8 cellular contexts compared by ENCODE assay signal in genomic region chrX:136496768-136497555, GRCh38. TPM values are rescaled to one million over a fixed set of nuclear protein-coding genes. Genes with fewer than 3 reads are reported as not detected.
DNase-seq lines count a peak whose midpoint lies in the region; ATAC-seq, FAIRE-seq and TF ChIP-seq lines count a peak whose summit lies in the region.

No MANE protein-coding gene starts in this region.

- H3K27me3 ChIP-seq in Caco-2 (replicated peaks; ENCODE audit: control insufficient read depth, insufficient read depth, low read length): no peaks in the 10 kb centered on the region
- no peaks in the 10 kb centered on the region for H3K27me3 ChIP-seq in H1 (replicated peaks in 1 of 4; ENCODE audit: control insufficient read depth in 3 of 4, extremely low read depth in 1 of 4, insufficient read depth in 3 of 4, low read length in 3 of 4)
- no peaks in the 10 kb centered on the region for H3K27me3 ChIP-seq in mesendoderm (ENCODE audit: insufficient read depth, low read length, poor library complexity)

- H3K23me2 ChIP-seq in H1 (ENCODE audit: low read depth, low read length): no peaks in the 10 kb centered on the region

- H3K4ac ChIP-seq in H1 (replicated peaks; ENCODE audit: insufficient read length, low read depth, low read length): no peak overlapping the region
- no peak overlapping the region for H3K4ac ChIP-seq in mesendoderm (ENCODE audit: low read depth, low read length)

- peak overlapping the region; percentile 56 to 78 (median 68) for H3K9ac ChIP-seq in H1 (replicated peaks in 1 of 4; ENCODE audit: extremely low read depth in 1 of 4, low read depth in 3 of 4, low read length in 3 of 4)
- H3K9ac ChIP-seq in mesendoderm (ENCODE audit: low read length): peak overlapping the region; percentile 80

- H3K14ac ChIP-seq in H1 (ENCODE audit: insufficient read length): no peak overlapping the region

- H2BK5ac ChIP-seq in H1 (ENCODE audit: low read depth, low read length) (no peak overlapping the region), mesendoderm (ENCODE audit: low read length) (no peak overlapping the region)

- no peaks in the 10 kb centered on the region for H3K9me3 Mint-ChIP-seq in Caco-2 (ENCODE audit: unreplicated experiment)
- H3K9me3 Mint-ChIP-seq in activated CD8-positive, alpha-beta memory T cell treated with anti-CD3 and anti-CD28 coated beads, Interleukin-2, amount 10 ng/mL, durations not matched to agents 7 days and 5 days (ENCODE audit: low read depth): no peaks in the 10 kb centered on the region

- H3K36me3 ChIP-seq in Caco-2 (ENCODE audit: control insufficient read depth, insufficient read depth, low read length): no peaks in the 10 kb centered on the region
- H3K36me3 ChIP-seq in H1 (ENCODE audit: control insufficient read depth in 2 of 4, insufficient read depth in 4 of 4, low read length in 3 of 4): peaks cover 4 to 21% (median 7%) of the 10 kb centered on the region in 4 experiments; a peak in 7 of 8 replicates
- no peaks in the 10 kb centered on the region for H3K36me3 ChIP-seq in mesendoderm (ENCODE audit: control insufficient read depth, insufficient read depth, low read length)

- ATAC-seq in GM21381 (IDR thresholded peaks at IDR 0.05; ENCODE audit: unreplicated experiment): peak; percentile 82
- ATAC-seq in activated CD8-positive, alpha-beta memory T cell treated with anti-CD3 and anti-CD28 coated beads, Interleukin-2, amount 10 ng/mL, durations not matched to agents 7 days and 5 days: peak; percentile 83

- TF ChIP-seq EP300 in H1 (IDR thresholded peaks at IDR 0.05; ENCODE audit: borderline replicate concordance in 1 of 2, low read depth in 2 of 2, low read length in 2 of 2): no peak

- H3K27me3 Mint-ChIP-seq in Caco-2 (ENCODE audit: insufficient read depth, unreplicated experiment): no peaks in the 10 kb centered on the region
- peaks cover 9% of the 10 kb centered on the region for H3K27me3 Mint-ChIP-seq in activated CD8-positive, alpha-beta memory T cell treated with anti-CD3 and anti-CD28 coated beads, Interleukin-2, amount 10 ng/mL, durations not matched to agents 7 days and 5 days

- peak overlapping the region; percentile 81 for H3K4me3 Mint-ChIP-seq in Caco-2 (ENCODE audit: unreplicated experiment)
- peak overlapping the region; percentile 92 for H3K4me3 Mint-ChIP-seq in activated CD8-positive, alpha-beta memory T cell treated with anti-CD3 and anti-CD28 coated beads, Interleukin-2, amount 10 ng/mL, durations not matched to agents 7 days and 5 days

- no peaks in the 10 kb centered on the region for H3K4me1 Mint-ChIP-seq in Caco-2 (ENCODE audit: low read depth, unreplicated experiment)
- H3K4me1 Mint-ChIP-seq in activated CD8-positive, alpha-beta memory T cell treated with anti-CD3 and anti-CD28 coated beads, Interleukin-2, amount 10 ng/mL, durations not matched to agents 7 days and 5 days: peaks cover 29% of the 10 kb centered on the region

- H3K9me3 ChIP-seq in Caco-2: no peaks in the 10 kb centered on the region
- no peaks in the 10 kb centered on the region for H3K9me3 ChIP-seq in H1 (ENCODE audit: insufficient read depth in 2 of 2, low read depth in 1 of 2, low read length in 1 of 2)

- no peak for TF ChIP-seq RAD21 in H1 (IDR thresholded peaks at IDR 0.05 in 1 of 2, conservative IDR thresholded peaks at IDR 0.05 in 1 of 2; ENCODE audit: low read depth in 2 of 2, low read length in 2 of 2)

- H2BK120ac ChIP-seq in H1 (replicated peaks; ENCODE audit: low read depth, low read length) (no peak overlapping the region), mesendoderm (ENCODE audit: low read depth, low read length) (peak overlapping the region; percentile 73)

- H3K4me3 ChIP-seq in Caco-2 (ENCODE audit: low read depth, low read length) (peak overlapping the region; percentile 82), H1 (ENCODE audit: extremely low read depth in 1 of 4, insufficient read depth in 2 of 4, low read depth in 3 of 4, low read length in 4 of 4) (peak overlapping the region; percentile 74 to 93 (median 81)), mesendoderm (ENCODE audit: low read length) (peak overlapping the region; percentile 54)

- no peaks in the 10 kb centered on the region for H3K4me1 ChIP-seq in Caco-2
- no peaks in the 10 kb centered on the region for H3K4me1 ChIP-seq in H1 (replicated peaks in 1 of 4; ENCODE audit: control insufficient read depth in 3 of 4, insufficient read depth in 4 of 4, low read length in 3 of 4)
- H3K4me1 ChIP-seq in mesendoderm (ENCODE audit: control insufficient read depth, low read depth, low read length): no peaks in the 10 kb centered on the region

- H2BK15ac ChIP-seq in H1 (ENCODE audit: low read length) (no peak overlapping the region), mesendoderm (replicated peaks; ENCODE audit: low read depth) (no peak overlapping the region)

- H3K36me3 Mint-ChIP-seq in Caco-2 (ENCODE audit: insufficient read depth, unreplicated experiment): peaks cover 6% of the 10 kb centered on the region
- peaks cover 15% of the 10 kb centered on the region for H3K36me3 Mint-ChIP-seq in activated CD8-positive, alpha-beta memory T cell treated with anti-CD3 and anti-CD28 coated beads, Interleukin-2, amount 10 ng/mL, durations not matched to agents 7 days and 5 days

- peak in 1 of 2 experiments; percentile 54 for TF ChIP-seq POLR2A in H1 (IDR thresholded peaks at IDR 0.05; ENCODE audit: control extremely low read depth in 1 of 2, low read depth in 2 of 2, low read length in 2 of 2)

- H3K23ac ChIP-seq in H1 (ENCODE audit: insufficient read length) (no peak overlapping the region), mesendoderm (ENCODE audit: low read length) (no peak overlapping the region)

- BruUV-seq in Caco-2 (replicated peaks; lab: Mats Ljungman, UMichigan): no TSS peak

- DNase-seq in Caco-2 (peak; percentile 81 to 83), HT1080 (ENCODE audit: low read depth) (peak; percentile 88), NOMO-1 treated with DMSO at 0.1 percent for 48 hours (lab: John Stamatoyannopoulos, UW; ENCODE audit: unreplicated experiment) (peak; percentile 81), H1 (ENCODE audit: low read depth in 1 of 2, low spot score in 2 of 2) (peak; percentile 41 to 72), mesendoderm (peak; percentile 89)
- peak; percentile 94 for DNase-seq in activated CD8-positive, alpha-beta memory T cell treated with anti-CD3 and anti-CD28 coated beads, Interleukin-2, amount 10 ng/mL, durations not matched to agents 7 days and 5 days
- DNase-seq in stimulated activated CD8-positive, alpha-beta memory T cell treated with anti-CD3 and anti-CD28 coated beads, Interleukin-12 subunit alpha, Interleukin-12 subunit beta, amount 100 ng/mL, for 24 hours (ENCODE audit: extremely low read depth): peak; percentile 63

- H3K27ac ChIP-seq in H1 (ENCODE audit: low read depth, low read length): peak overlapping the region; percentile 83
- peak overlapping the region; percentile 97 for H3K27ac ChIP-seq in mesendoderm (ENCODE audit: low read depth, low read length)

- intact Hi-C loops in Caco-2 (cut with micrococcal nuclease; ENCODE audit: unreplicated experiment): loop anchor here (2.0 to 5.0 kb wide), 3 partner anchors 36 to 246 kb away; partner anchors contain the start of genes MAP7D3 and VGLL1

- no peak overlapping the region for H2AK5ac ChIP-seq in H1 (ENCODE audit: low read depth, low read length)
- H2AK5ac ChIP-seq in mesendoderm (ENCODE audit: low read length): no peak overlapping the region

- no peak overlapping the region for H4K91ac ChIP-seq in H1 (replicated peaks; ENCODE audit: insufficient read length, low read length)

- H3K56ac ChIP-seq in H1 (replicated peaks; ENCODE audit: insufficient read length, low read depth, low read length) (no peak overlapping the region), mesendoderm (ENCODE audit: low read length) (peak overlapping the region; percentile 82)

- H3K79me1 ChIP-seq in H1 (ENCODE audit: low read depth, low read length): no peaks in the 10 kb centered on the region
- no peaks in the 10 kb centered on the region for H3K79me1 ChIP-seq in mesendoderm (ENCODE audit: low read length)

- no peak for TF ChIP-seq CTCF in Caco-2 (IDR thresholded peaks at IDR 0.05; ENCODE audit: insufficient read depth in 1 of 2, low read depth in 1 of 2, low read length in 1 of 2, severe bottlenecking in 1 of 2, unreplicated experiment in 1 of 2)
- TF ChIP-seq CTCF in H1 (IDR thresholded peaks at IDR 0.05; ENCODE audit: control extremely low read depth in 1 of 3, insufficient read depth in 1 of 3, low read depth in 1 of 3, low read length in 3 of 3): no peak

- H3K4me2 ChIP-seq in H1 (ENCODE audit: insufficient read depth in 1 of 2, low read depth in 2 of 2, low read length in 2 of 2): peak overlapping the region; percentile 71 to 75
- H3K4me2 ChIP-seq in mesendoderm (ENCODE audit: low read length): peak overlapping the region; percentile 56

- H3K27ac Mint-ChIP-seq in Caco-2 (ENCODE audit: unreplicated experiment): peak overlapping the region; percentile 83
- H3K27ac Mint-ChIP-seq in activated CD8-positive, alpha-beta memory T cell treated with anti-CD3 and anti-CD28 coated beads, Interleukin-2, amount 10 ng/mL, durations not matched to agents 7 days and 5 days: peak overlapping the region; percentile 95

- H3K79me2 ChIP-seq in H1 (ENCODE audit: control insufficient read depth in 1 of 2, insufficient read depth in 2 of 2, low read length in 2 of 2) (peaks cover 0 to 19% of the 10 kb centered on the region in 2 experiments; a peak in 3 of 4 replicates), mesendoderm (ENCODE audit: control insufficient read depth, insufficient read depth, low read length) (peaks cover 3% of the 10 kb centered on the region)

- no peak for FAIRE-seq in H1 (lab: Jason Lieb, UNC)

- peaks cover 0 to 2% of the 10 kb centered on the region in 2 experiments for H4K20me1 ChIP-seq in H1 (replicated peaks in 1 of 2; ENCODE audit: control insufficient read depth in 1 of 2, insufficient read depth in 2 of 2, low read length in 2 of 2)

- CTCF ChIA-PET in Caco-2 (lab: Charles Lee): interaction anchor here (0.5 to 0.6 kb wide), 2 partner anchors 225 to 232 kb away, joined by 4 to 5 read pairs; no protein-coding TSS in a partner anchor
- CTCF ChIA-PET in activated CD8-positive, alpha-beta memory T cell treated with anti-CD3 and anti-CD28 coated beads, Interleukin-2, amount 10 ng/mL, durations not matched to agents 7 days and 5 days (lab: Charles Lee): interaction anchor here (1.0 to 2.2 kb wide), 3 partner anchors 80 to 86 kb away, joined by 3 to 7 read pairs (median 5); no protein-coding TSS in a partner anchor
- CTCF ChIA-PET in H1 (lab: Charles Lee; ENCODE audit: partially characterized antibody): interaction anchor here (0.6 kb wide), 1 partner anchor 37 kb away, joined by 3 read pairs; no protein-coding TSS in a partner anchor

- no peak overlapping the region for H2BK20ac ChIP-seq in H1 (ENCODE audit: low read length)

- H3K18ac ChIP-seq in H1 (ENCODE audit: extremely low read depth, low read length) (no peak overlapping the region), mesendoderm (ENCODE audit: low read length) (peak overlapping the region; percentile 96)

- H4K5ac ChIP-seq in H1 (ENCODE audit: insufficient read length, low read depth, low read length) (peak overlapping the region; percentile 60), mesendoderm (ENCODE audit: low read length) (no peak overlapping the region)

- no peak overlapping the region; the same call in 1 of the 2 replicates for H2BK12ac ChIP-seq in H1 (ENCODE audit: low read depth, low read length)

- peak overlapping the region; percentile 97; the same call in 1 of the 2 replicates for H4K8ac ChIP-seq in H1 (ENCODE audit: extremely low read depth, insufficient read depth, low read length)
- no peak overlapping the region for H4K8ac ChIP-seq in mesendoderm (ENCODE audit: low read depth, low read length)

- WGBS in H1 (ENCODE audit: extremely low coverage in 1 of 2, insufficient coverage in 1 of 2, insufficient read length in 1 of 2, insufficient replicate concordance in 2 of 2, low coverage in 1 of 2, low lambda C conversion rate in 2 of 2, missing lambda C conversion rate in 1 of 2), 2 experiments: 0% methylated on average over 13 of the region's 110 CpGs; no CpG with 5 or more reads in 1 of the 2 experiments
- WGBS in mesendoderm (ENCODE audit: extremely low coverage, insufficient coverage, low lambda C conversion rate): no CpG with 5 or more reads among the region's 110 CpGs

- H2AFZ ChIP-seq in H1 (ENCODE audit: low read length): 0 out of 2 replicates have a peak overlapping the region, but pooled peaks have one; percentile 81

- POLR2A ChIA-PET in Caco-2 (lab: Charles Lee) (interaction anchor here (0.6 to 1.0 kb wide), 3 partner anchors 32 to 376 kb away, joined by 3 to 18 read pairs (median 6); no protein-coding TSS in a partner anchor), H1 (lab: Charles Lee; ENCODE audit: partially characterized antibody) (interaction anchor here (0.6 to 1.5 kb wide), 7 partner anchors 10 to 554 kb away, joined by 3 to 5 read pairs (median 3); no protein-coding TSS in a partner anchor)

RNA-seq across cellular contexts. Expression of gene HTATSF1, which starts 0.4 kb away (rescaled TPM):
- total RNA-seq in Caco-2 (2022): 36.5 and 38.3 TPM in 2 replicates
- 48.6 and 61.1 TPM in 2 replicates for total RNA-seq in HT1080 (2014; rRNA removed; shearing (Covaris generic))
- 37.0 and 44.7 TPM in 2 replicates for polyA plus RNA-seq in HT1080 (2015; cell fraction: cytosol; rRNA removed)
- 26.3 and 33.7 TPM in 2 replicates for polyA plus RNA-seq in HT1080 (2015; cell fraction: nucleus; rRNA removed)
- 10 to 100 TPM; 74.1 to 90.9 TPM for total RNA-seq in activated CD8-positive, alpha-beta memory T cell treated with anti-CD3 and anti-CD28 coated beads, Interleukin-2, amount 10 ng/mL, durations not matched to agents 7 days and 5 days
- total RNA-seq in H1 (2021; fragmentation: NEBNext Ultra II Directional; extraction: Animal tissue kit (Norgen Biotek cat#: 25700)): 46.4 and 49.3 TPM in 2 replicates
- polyA plus RNA-seq in H1 (2011; rRNA removed): 1.2 and 2.2 TPM in 2 replicates
- 3.1 TPM for polyA plus RNA-seq in H1 (2011; cell fraction: cytosol; rRNA removed)
- 1.6 TPM for polyA plus RNA-seq in H1 (2011; cell fraction: nucleus; rRNA removed)
- 48.8 to 78.5 TPM (median 52.0 TPM) in 4 replicates for polyA plus RNA-seq in H1 (2012, experiment 1 of 2)
- 4.8 TPM for polyA plus RNA-seq in H1 (2012, experiment 2 of 2)
- 35.0 TPM for polyA plus RNA-seq in H1 (2013, experiment 1 of 2)
- polyA plus RNA-seq in H1 (2013, experiment 2 of 2): 36.3 TPM
- polyA minus RNA-seq in H1 (2011; rRNA and poly(A)+ RNA removed): 0.51 and 0.69 TPM in 2 replicates
- polyA minus RNA-seq in H1 (2011; cell fraction: cytosol; rRNA and poly(A)+ RNA removed): 2.6 TPM
- 4.2 TPM for polyA minus RNA-seq in H1 (2011; cell fraction: nucleus; rRNA and poly(A)+ RNA removed)
- polyA plus RNA-seq in mesendoderm (2013, experiment 1 of 2): 57.1 TPM
- polyA plus RNA-seq in mesendoderm (2013, experiment 2 of 2): 53.9 TPM

RNA-seq across cellular contexts. Expression of gene BRS3, which starts 9.2 kb away (rescaled TPM):
- not detected in 2 replicates for total RNA-seq in Caco-2 (2022)
- not detected in 2 replicates for total RNA-seq in HT1080 (2014; rRNA removed; shearing (Covaris generic))
- polyA plus RNA-seq in HT1080 (2015; cell fraction: cytosol; rRNA removed): not detected in 2 replicates
- polyA plus RNA-seq in HT1080 (2015; cell fraction: nucleus; rRNA removed): not detected in 2 replicates
- not detected for total RNA-seq in activated CD8-positive, alpha-beta memory T cell treated with anti-CD3 and anti-CD28 coated beads, Interleukin-2, amount 10 ng/mL, durations not matched to agents 7 days and 5 days
- not detected in 2 replicates for total RNA-seq in H1 (2021; fragmentation: NEBNext Ultra II Directional; extraction: Animal tissue kit (Norgen Biotek cat#: 25700))
- not detected in 2 replicates for polyA plus RNA-seq in H1 (2011; rRNA removed)
- polyA plus RNA-seq in H1 (2011; cell fraction: cytosol; rRNA removed): not detected
- polyA plus RNA-seq in H1 (2011; cell fraction: nucleus; rRNA removed): not detected
- not detected in 4 replicates for polyA plus RNA-seq in H1 (2012, experiment 1 of 2)
- not detected for polyA plus RNA-seq in H1 (2012, experiment 2 of 2)
- polyA plus RNA-seq in H1 (2013, experiment 1 of 2): not detected
- not detected for polyA plus RNA-seq in H1 (2013, experiment 2 of 2)
- not detected in 2 replicates for polyA minus RNA-seq in H1 (2011; rRNA and poly(A)+ RNA removed)
- not detected for polyA minus RNA-seq in H1 (2011; cell fraction: cytosol; rRNA and poly(A)+ RNA removed)
- polyA minus RNA-seq in H1 (2011; cell fraction: nucleus; rRNA and poly(A)+ RNA removed): not detected
- not detected for polyA plus RNA-seq in mesendoderm (2013, experiment 1 of 2)
- not detected for polyA plus RNA-seq in mesendoderm (2013, experiment 2 of 2)

RNA-seq across cellular contexts. Expression of gene VGLL1, which starts 35.1 kb away (rescaled TPM):
- total RNA-seq in Caco-2 (2022): 42.3 and 49.5 TPM in 2 replicates
- not detected in 2 replicates for total RNA-seq in HT1080 (2014; rRNA removed; shearing (Covaris generic))
- not detected in 2 replicates for polyA plus RNA-seq in HT1080 (2015; cell fraction: cytosol; rRNA removed)
- not detected in 2 replicates for polyA plus RNA-seq in HT1080 (2015; cell fraction: nucleus; rRNA removed)
- total RNA-seq in activated CD8-positive, alpha-beta memory T cell treated with anti-CD3 and anti-CD28 coated beads, Interleukin-2, amount 10 ng/mL, durations not matched to agents 7 days and 5 days: not detected
- not detected in 2 replicates for total RNA-seq in H1 (2021; fragmentation: NEBNext Ultra II Directional; extraction: Animal tissue kit (Norgen Biotek cat#: 25700))
- polyA plus RNA-seq in H1 (2011; rRNA removed): not detected in 2 replicates
- not detected for polyA plus RNA-seq in H1 (2011; cell fraction: cytosol; rRNA removed)
- not detected for polyA plus RNA-seq in H1 (2011; cell fraction: nucleus; rRNA removed)
- polyA plus RNA-seq in H1 (2012, experiment 1 of 2): not detected in 4 replicates
- not detected for polyA plus RNA-seq in H1 (2012, experiment 2 of 2)
- polyA plus RNA-seq in H1 (2013, experiment 1 of 2): not detected
- not detected for polyA plus RNA-seq in H1 (2013, experiment 2 of 2)
- polyA minus RNA-seq in H1 (2011; rRNA and poly(A)+ RNA removed): not detected in 2 replicates
- not detected for polyA minus RNA-seq in H1 (2011; cell fraction: cytosol; rRNA and poly(A)+ RNA removed)
- not detected for polyA minus RNA-seq in H1 (2011; cell fraction: nucleus; rRNA and poly(A)+ RNA removed)
- 0.03 TPM for polyA plus RNA-seq in mesendoderm (2013, experiment 1 of 2)
- not detected for polyA plus RNA-seq in mesendoderm (2013, experiment 2 of 2)

Comparison
In these comparisons a context has a peak if more than half of its experiments do, and no peak if none do; other contexts are left out.
1. Peak in every context shown above with its lines: DNase-seq, ATAC-seq, H3K4me3 ChIP-seq and H3K27ac ChIP-seq.
2. RNA of gene VGLL1, which starts 35.1 kb away (total RNA-seq): 42.3 to 49.5 TPM in Caco-2; not detected in HT1080, not detected in activated CD8-positive, alpha-beta memory T cell treated with anti-CD3 and anti-CD28 coated beads, Interleukin-2, amount 10 ng/mL, durations not matched to agents 7 days and 5 days and not detected in H1; every median in the first group is over 10 times any median in the second.